In the genomic region with DNA sequence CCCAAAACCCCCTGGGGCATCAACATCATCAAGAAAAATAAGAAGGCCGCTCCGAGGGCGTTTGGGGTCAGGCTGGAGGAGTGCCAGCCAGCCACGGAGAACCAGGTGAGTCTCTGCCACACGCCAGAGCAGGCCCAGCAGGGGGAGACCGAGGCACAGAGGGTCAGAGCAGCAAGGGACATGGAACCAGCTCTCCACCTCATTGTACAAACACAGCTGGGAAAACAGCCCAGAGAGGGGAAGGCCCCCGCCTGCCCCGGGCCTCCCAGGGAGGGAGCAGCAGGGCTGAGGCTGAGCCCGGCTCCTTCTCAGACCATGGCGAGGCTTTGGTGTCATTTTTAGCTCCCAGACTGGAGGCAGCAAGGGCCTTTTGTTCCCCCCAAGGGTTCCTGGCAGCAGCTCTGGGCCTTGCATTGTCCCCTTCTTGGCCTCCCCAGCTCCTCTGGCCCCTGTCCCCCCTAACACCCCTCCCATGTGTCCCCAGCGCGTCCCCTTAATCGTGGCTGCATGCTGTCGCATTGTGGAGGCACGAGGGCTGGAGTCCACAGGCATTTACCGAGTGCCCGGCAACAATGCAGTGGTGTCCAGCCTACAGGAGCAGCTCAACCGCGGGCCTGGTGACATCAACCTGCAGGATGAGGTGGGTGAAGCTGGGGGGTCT, we compare ENCODE assay signal across 7 cellular contexts. TPM values are rescaled to one million over a fixed set of nuclear protein-coding genes. Genes with fewer than 3 reads are reported as not detected.
DNase-seq lines count a peak whose midpoint lies in the region; ATAC-seq, FAIRE-seq and TF ChIP-seq lines count a peak whose summit lies in the region.
"Not testable (repeated sequence)": the region's sequence is repeated elsewhere in the genome, so short reads cannot be mapped to it uniquely, and the experiment has no call there.

No MANE protein-coding gene starts in this region.

- 18% methylated on average over 19 of the region's 19 CpGs for WGBS in HepG2 (ENCODE audit: low lambda C conversion rate)

- not testable (repeated sequence) for TF ChIP-seq POLR2A in HepG2 (IDR thresholded peaks at IDR 0.05; ENCODE audit: insufficient read depth in 1 of 2, low read depth in 2 of 2, low read length in 2 of 2)

- not testable (repeated sequence) for H3K9me3 ChIP-seq in HepG2 (ENCODE audit: low read length)

- H3K27me3 ChIP-seq in HepG2 (ENCODE audit: control insufficient read depth in 1 of 2, insufficient read depth in 2 of 2, low read length in 2 of 2): peaks cover 3 to 25% of the 10 kb centered on the region in 2 experiments; a peak in 3 of 5 replicates

- not testable (repeated sequence) for H3K79me2 ChIP-seq in HepG2 (ENCODE audit: insufficient read depth, low read length)

- CTCF ChIA-PET in HepG2 (lab: Yijun Ruan, JAX; ENCODE audit: low intra/inter-chr PET ratio, low total read pairs): not testable (repeated sequence)

- TF ChIP-seq EP300 in HepG2 (IDR thresholded peaks at IDR 0.05; ENCODE audit: low read depth in 2 of 2, low read length in 2 of 2); HepG2 (CRISPR knock-in tag; IDR thresholded peaks at IDR 0.05; ENCODE audit: borderline replicate concordance): not testable (repeated sequence)

- in situ Hi-C loops in G401 (cut with HindIII; ENCODE audit: low sequenced_read_pairs); HepG2 (cut with HindIII; ENCODE audit: extremely low pct_ligation_motif_present, low pct_unique_long_range_greater_than_20kb): not testable (repeated sequence)

- not testable (repeated sequence) for H2AFZ ChIP-seq in HepG2 (ENCODE audit: low read length)

- not testable (repeated sequence) for ATAC-seq in HepG2

- not testable (repeated sequence) for H4K20me1 ChIP-seq in HepG2 (ENCODE audit: insufficient read depth, low read length)

- DNase-seq in G401 (ENCODE audit: low spot score) (peak; percentile 34), NCI-H2029 treated with DMSO at 0.1 percent for 48 hours (lab: John Stamatoyannopoulos, UW) (peak; percentile 27), NCI-H748 (lab: John Stamatoyannopoulos, UW; ENCODE audit: unreplicated experiment) (peak; percentile 69), HepG2 (ENCODE audit: low spot score) (peak; percentile 45), smooth muscle cell of the brain vasculature (ENCODE audit: low read depth, low spot score) (peak; percentile 71)

- not testable (repeated sequence) for H3K4me2 ChIP-seq in HepG2 (ENCODE audit: low read depth, low read length)

- not testable (repeated sequence) for BruUV-seq in HepG2 (replicated peaks; lab: Mats Ljungman, UMichigan)

- not testable (repeated sequence) for H3K36me3 ChIP-seq in HepG2 (replicated peaks in 1 of 2; ENCODE audit: control insufficient read depth in 1 of 2, insufficient read depth in 2 of 2, low read length in 2 of 2)

- FAIRE-seq in HepG2 (lab: Jason Lieb, UNC): not testable (repeated sequence)

- H3K27ac ChIP-seq in angular gyrus (ENCODE audit: low read depth, low read length): peak overlapping the region; percentile 19
- H3K27ac ChIP-seq in cingulate gyrus (ENCODE audit: low read depth, low read length): peak overlapping the region; percentile 39
- H3K27ac ChIP-seq in HepG2 (ENCODE audit: extremely low read length, insufficient read depth, low read length): not testable (repeated sequence)

- H3K9ac ChIP-seq in HepG2 (ENCODE audit: insufficient read depth, low read depth, low read length): not testable (repeated sequence)

- peak; percentile 42 for TF ChIP-seq CTCF in HepG2 (CRISPR knock-in tag; IDR thresholded peaks at IDR 0.05)

- POLR2A ChIA-PET in HepG2 (lab: Yijun Ruan, JAX): not testable (repeated sequence)

- not testable (repeated sequence) for H3K4me1 ChIP-seq in HepG2 (ENCODE audit: insufficient read depth, low read length)

- intact Hi-C loops in HepG2 (cut with micrococcal nuclease; ENCODE audit: unreplicated experiment): not testable (repeated sequence)

- TF ChIP-seq RAD21 in HepG2 (CRISPR knock-in tag; IDR thresholded peaks at IDR 0.05): not testable (repeated sequence)

- H3K4me3 ChIP-seq in HepG2 (replicated peaks in 1 of 3; ENCODE audit: insufficient read depth in 1 of 3, low read depth in 2 of 3, low read length in 3 of 3): not testable (repeated sequence)

TF ChIP-seq in HepG2, 621 proteins besides CTCF, POLR2A, EP300 and RAD21:
- TF ChIP-seq FOXA1 (IDR thresholded peaks at IDR 0.05): not testable (repeated sequence)
- TF ChIP-seq FOXA1 (CRISPR knock-in tag; IDR thresholded peaks at IDR 0.05): peak; percentile 80
- 0 out of 2 replicates have a peak, but pooled peaks have one; percentile 31 for TF ChIP-seq SAP130 (CRISPR knock-in tag; IDR thresholded peaks at IDR 0.05; ENCODE audit: low read depth)
- TF ChIP-seq, protein P1, sequence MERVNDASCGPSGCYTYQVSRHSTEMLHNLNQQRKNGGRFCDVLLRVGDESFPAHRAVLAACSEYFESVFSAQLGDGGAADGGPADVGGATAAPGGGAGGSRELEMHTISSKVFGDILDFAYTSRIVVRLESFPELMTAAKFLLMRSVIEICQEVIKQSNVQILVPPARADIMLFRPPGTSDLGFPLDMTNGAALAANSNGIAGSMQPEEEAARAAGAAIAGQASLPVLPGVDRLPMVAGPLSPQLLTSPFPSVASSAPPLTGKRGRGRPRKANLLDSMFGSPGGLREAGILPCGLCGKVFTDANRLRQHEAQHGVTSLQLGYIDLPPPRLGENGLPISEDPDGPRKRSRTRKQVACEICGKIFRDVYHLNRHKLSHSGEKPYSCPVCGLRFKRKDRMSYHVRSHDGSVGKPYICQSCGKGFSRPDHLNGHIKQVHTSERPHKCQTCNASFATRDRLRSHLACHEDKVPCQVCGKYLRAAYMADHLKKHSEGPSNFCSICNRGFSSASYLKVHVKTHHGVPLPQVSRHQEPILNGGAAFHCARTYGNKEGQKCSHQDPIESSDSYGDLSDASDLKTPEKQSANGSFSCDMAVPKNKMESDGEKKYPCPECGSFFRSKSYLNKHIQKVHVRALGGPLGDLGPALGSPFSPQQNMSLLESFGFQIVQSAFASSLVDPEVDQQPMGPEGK (CRISPR knock-in tag; IDR thresholded peaks at IDR 0.05): peak; percentile 74; the same call in 1 of the 2 replicates
- TF ChIP-seq FOXA3 (CRISPR knock-in tag; IDR thresholded peaks at IDR 0.05): peak; percentile 34; the same call in 1 of the 2 replicates
- TF ChIP-seq, protein P2, sequence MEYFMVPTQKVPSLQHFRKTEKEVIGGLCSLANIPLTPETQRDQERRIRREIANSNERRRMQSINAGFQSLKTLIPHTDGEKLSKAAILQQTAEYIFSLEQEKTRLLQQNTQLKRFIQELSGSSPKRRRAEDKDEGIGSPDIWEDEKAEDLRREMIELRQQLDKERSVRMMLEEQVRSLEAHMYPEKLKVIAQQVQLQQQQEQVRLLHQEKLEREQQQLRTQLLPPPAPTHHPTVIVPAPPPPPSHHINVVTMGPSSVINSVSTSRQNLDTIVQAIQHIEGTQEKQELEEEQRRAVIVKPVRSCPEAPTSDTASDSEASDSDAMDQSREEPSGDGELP (IDR thresholded peaks at IDR 0.05; ENCODE audit: borderline replicate concordance, low read depth): peak; percentile 96
- TF ChIP-seq, protein P3, sequence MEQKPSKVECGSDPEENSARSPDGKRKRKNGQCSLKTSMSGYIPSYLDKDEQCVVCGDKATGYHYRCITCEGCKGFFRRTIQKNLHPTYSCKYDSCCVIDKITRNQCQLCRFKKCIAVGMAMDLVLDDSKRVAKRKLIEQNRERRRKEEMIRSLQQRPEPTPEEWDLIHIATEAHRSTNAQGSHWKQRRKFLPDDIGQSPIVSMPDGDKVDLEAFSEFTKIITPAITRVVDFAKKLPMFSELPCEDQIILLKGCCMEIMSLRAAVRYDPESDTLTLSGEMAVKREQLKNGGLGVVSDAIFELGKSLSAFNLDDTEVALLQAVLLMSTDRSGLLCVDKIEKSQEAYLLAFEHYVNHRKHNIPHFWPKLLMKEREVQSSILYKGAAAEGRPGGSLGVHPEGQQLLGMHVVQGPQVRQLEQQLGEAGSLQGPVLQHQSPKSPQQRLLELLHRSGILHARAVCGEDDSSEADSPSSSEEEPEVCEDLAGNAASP (CRISPR knock-in tag; IDR thresholded peaks at IDR 0.05; ENCODE audit: borderline replicate concordance): peak; percentile 46; the same call in 1 of the 2 replicates

RNA-seq across cellular contexts. Expression of a gene that starts 53.9 kb away (rescaled TPM):
- total RNA-seq in G401 (2014; rRNA removed; shearing (Covaris generic)): 2.4 and 6.4 TPM in 2 replicates
- not detected in 2 replicates for total RNA-seq in HepG2 (2016; rRNA removed; fragmentation: Illumina TruSeq; extraction: Trizol)
- total RNA-seq in HepG2 (2016; cell fraction: cytosol; rRNA removed; fragmentation: Illumina TruSeq; extraction: Trizol; ENCODE audit: low read depth): not detected in 2 replicates
- total RNA-seq in HepG2 (2016; cell fraction: insoluble cytoplasmic fraction; rRNA removed; fragmentation: Illumina TruSeq; extraction: Trizol): 0.22 TPM in 1 of 2 replicates, not detected in the other
- total RNA-seq in HepG2 (2016; cell fraction: membrane; rRNA removed; fragmentation: Illumina TruSeq; extraction: Trizol): not detected in 2 replicates
- total RNA-seq in HepG2 (2016; cell fraction: nucleus; rRNA removed; fragmentation: Illumina TruSeq; extraction: Trizol): 0.96 TPM in 1 of 2 replicates, not detected in the other
- 0.03 TPM in 2 replicates for polyA plus RNA-seq in HepG2 (2011; rRNA removed)
- 0.03 and 0.14 TPM in 2 replicates for polyA plus RNA-seq in HepG2 (2011; cell fraction: cytosol; rRNA removed)
- polyA plus RNA-seq in HepG2 (2011; cell fraction: nucleus; rRNA removed): 0.28 and 0.32 TPM in 2 replicates
- 0.08 and 0.20 TPM in 2 replicates for polyA plus RNA-seq in HepG2 (2012)
- polyA plus RNA-seq in HepG2 (2016; cell fraction: cytosol; fragmentation: Illumina TruSeq; extraction: Trizol; ENCODE audit: low read depth): 0.18 TPM in 1 of 2 replicates, not detected in the other
- polyA plus RNA-seq in HepG2 (2016; cell fraction: insoluble cytoplasmic fraction; fragmentation: Illumina TruSeq; extraction: Trizol; ENCODE audit: low read depth): 0.04 TPM in 1 of 2 replicates, not detected in the other
- polyA plus RNA-seq in HepG2 (2016; cell fraction: membrane; fragmentation: Illumina TruSeq; extraction: Trizol; ENCODE audit: low read depth): not detected in 2 replicates
- 0.15 and 0.55 TPM in 2 replicates for polyA plus RNA-seq in HepG2 (2016; cell fraction: nucleus; fragmentation: Illumina TruSeq; extraction: Trizol; ENCODE audit: insufficient read depth, low read depth)
- polyA minus RNA-seq in HepG2 (2011; rRNA and poly(A)+ RNA removed; ENCODE audit: low replicate concordance): 41.8 TPM in 1 of 2 replicates, not detected in the other
- polyA minus RNA-seq in HepG2 (2011; cell fraction: cytosol; rRNA and poly(A)+ RNA removed): 0.20 TPM in 1 of 2 replicates, not detected in the other
- polyA minus RNA-seq in HepG2 (2011; cell fraction: nucleus; rRNA and poly(A)+ RNA removed): 0.39 TPM in 1 of 2 replicates, not detected in the other
